1 cellular context compared by ENCODE assay signal in genomic region chr12:109428038-109428629, GRCh38.
TF ChIP-seq lines count a peak whose summit lies in the region.

No MANE protein-coding gene starts in this region.

TF ChIP-seq in HepG2, 621 proteins besides CTCF, POLR2A, EP300 and RAD21 (continued from another document):
- no peak for TF ChIP-seq ZNF280B (CRISPR knock-in tag; IDR thresholded peaks at IDR 0.05; ENCODE audit: borderline replicate concordance)
